In the genomic region with DNA sequence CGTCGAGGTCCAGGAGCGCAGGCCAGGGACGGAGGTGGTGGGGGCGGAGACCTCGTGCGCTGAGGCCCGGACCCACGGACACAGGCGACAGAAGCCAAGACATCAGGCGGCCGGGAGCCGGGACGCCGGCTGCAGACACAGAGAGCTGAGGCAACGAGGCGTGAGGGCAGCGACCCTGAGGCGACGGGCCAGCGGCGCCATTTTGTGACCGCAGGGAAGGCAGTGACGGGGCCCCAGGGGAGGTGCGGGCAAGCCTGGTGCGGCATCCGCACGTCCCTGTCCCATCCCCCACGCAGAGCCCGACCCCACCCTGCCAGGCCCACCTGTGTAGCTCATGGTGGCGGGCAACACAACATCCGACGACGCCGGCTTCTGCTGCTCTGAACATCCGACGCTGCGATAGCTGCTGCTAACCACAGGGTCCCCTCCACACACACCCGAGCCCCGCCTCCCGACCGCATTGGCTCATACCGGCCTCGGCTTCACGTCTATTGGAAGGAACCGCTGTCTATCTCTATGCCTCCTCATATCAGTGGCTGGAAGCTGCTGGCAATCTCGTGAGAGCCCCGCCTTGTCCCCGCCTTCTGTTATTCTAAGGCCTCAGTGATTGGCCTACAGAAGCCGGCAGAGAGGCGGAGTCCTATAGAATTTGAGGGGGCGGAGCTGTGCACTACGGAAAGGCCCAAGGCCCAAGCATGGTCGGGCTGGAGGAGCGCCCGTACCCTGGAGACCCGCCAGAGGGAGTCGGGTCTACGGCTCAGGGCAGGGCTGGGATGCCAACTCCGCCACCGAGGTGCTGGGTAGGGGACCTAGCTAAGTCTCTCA, we compare ENCODE assay signal across 8 cellular contexts. TPM values are rescaled to one million over a fixed set of nuclear protein-coding genes. Genes with fewer than 3 reads are reported as not detected.
DNase-seq lines count a peak whose midpoint lies in the region; ATAC-seq, FAIRE-seq and TF ChIP-seq lines count a peak whose summit lies in the region.

A gene with protein sequence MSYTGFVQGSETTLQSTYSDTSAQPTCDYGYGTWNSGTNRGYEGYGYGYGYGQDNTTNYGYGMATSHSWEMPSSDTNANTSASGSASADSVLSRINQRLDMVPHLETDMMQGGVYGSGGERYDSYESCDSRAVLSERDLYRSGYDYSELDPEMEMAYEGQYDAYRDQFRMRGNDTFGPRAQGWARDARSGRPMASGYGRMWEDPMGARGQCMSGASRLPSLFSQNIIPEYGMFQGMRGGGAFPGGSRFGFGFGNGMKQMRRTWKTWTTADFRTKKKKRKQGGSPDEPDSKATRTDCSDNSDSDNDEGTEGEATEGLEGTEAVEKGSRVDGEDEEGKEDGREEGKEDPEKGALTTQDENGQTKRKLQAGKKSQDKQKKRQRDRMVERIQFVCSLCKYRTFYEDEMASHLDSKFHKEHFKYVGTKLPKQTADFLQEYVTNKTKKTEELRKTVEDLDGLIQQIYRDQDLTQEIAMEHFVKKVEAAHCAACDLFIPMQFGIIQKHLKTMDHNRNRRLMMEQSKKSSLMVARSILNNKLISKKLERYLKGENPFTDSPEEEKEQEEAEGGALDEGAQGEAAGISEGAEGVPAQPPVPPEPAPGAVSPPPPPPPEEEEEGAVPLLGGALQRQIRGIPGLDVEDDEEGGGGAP (minus strand): TSS at position 401 of the 825 bp plus-strand sequence. CDS start 65 bp downstream, at position 336.

- no peak within 1 kb of the TSS for H2AFZ ChIP-seq in H1 (ENCODE audit: low read length)

- H3K9ac ChIP-seq in NT2/D1 (ENCODE audit: insufficient read length, low read depth) (peak within 1 kb of the TSS; percentile 99), H1 (replicated peaks in 1 of 4; ENCODE audit: extremely low read depth in 1 of 4, low read depth in 3 of 4, low read length in 3 of 4) (peak within 1 kb of the TSS; percentile 83 to 99 (median 92))

- TSS peak; percentile 43 for BruUV-seq in Calu3 (replicated peaks; lab: Mats Ljungman, UMichigan)

- peak within 1 kb of the TSS; percentile 97 for H3K4me3 Mint-ChIP-seq in Calu3 (ENCODE audit: low read depth, unreplicated experiment)
- H3K4me3 Mint-ChIP-seq in activated CD8-positive, alpha-beta memory T cell treated with anti-CD3 and anti-CD28 coated beads, Interleukin-2, amount 10 ng/mL, durations not matched to agents 7 days and 5 days: peak within 1 kb of the TSS; percentile 92
- peak within 1 kb of the TSS; percentile 90 for H3K4me3 Mint-ChIP-seq in memory B cell

- H3K9me3 Mint-ChIP-seq in Calu3 (ENCODE audit: low read depth, unreplicated experiment) (no peaks in the 10 kb centered on the region), memory B cell (no peaks in the 10 kb centered on the region)
- H3K9me3 Mint-ChIP-seq in activated CD8-positive, alpha-beta memory T cell treated with anti-CD3 and anti-CD28 coated beads, Interleukin-2, amount 10 ng/mL, durations not matched to agents 7 days and 5 days (ENCODE audit: low read depth): no peaks in the 10 kb centered on the region

- H3K14ac ChIP-seq in H1 (ENCODE audit: insufficient read length): no peak within 1 kb of the TSS

- H3K9me3 ChIP-seq in NT2/D1 (ENCODE audit: insufficient read depth, low read length) (peaks cover 9% of the 10 kb centered on the region; the same call in 1 of the 2 replicates), H1 (ENCODE audit: insufficient read depth in 2 of 2, low read depth in 1 of 2, low read length in 1 of 2) (peaks cover 3 to 4% of the 10 kb centered on the region in 2 experiments; a peak in 1 of 4 replicates)

- peak; percentile 49 for TF ChIP-seq CTCF in Calu3 (IDR thresholded peaks at IDR 0.05; ENCODE audit: unreplicated experiment)
- TF ChIP-seq CTCF in H1 (IDR thresholded peaks at IDR 0.05; ENCODE audit: control extremely low read depth in 1 of 3, insufficient read depth in 1 of 3, low read depth in 1 of 3, low read length in 3 of 3): peak; percentile 82 to 90 (median 89)

- H3K36me3 ChIP-seq in NT2/D1 (ENCODE audit: insufficient read depth, insufficient read length, low read length) (peaks cover 54% of the 10 kb centered on the region), H1 (ENCODE audit: control insufficient read depth in 2 of 4, insufficient read depth in 4 of 4, low read length in 3 of 4) (peaks cover 0 to 20% (median 12%) of the 10 kb centered on the region in 4 experiments; a peak in 5 of 8 replicates)

- H2BK12ac ChIP-seq in H1 (ENCODE audit: low read depth, low read length): 0 out of 2 replicates have a peak within 1 kb of the TSS, but pooled peaks have one; percentile 50

- intact Hi-C loops in Calu3 (cut with micrococcal nuclease; ENCODE audit: unreplicated experiment): loop anchor here (1.0 to 2.0 kb wide), 2 partner anchors 40 to 138 kb away; a partner anchor contains a TSS

- peaks cover 32% of the 10 kb centered on the region for H3K36me3 Mint-ChIP-seq in Calu3 (ENCODE audit: insufficient read depth, unreplicated experiment)
- peaks cover 24% of the 10 kb centered on the region for H3K36me3 Mint-ChIP-seq in activated CD8-positive, alpha-beta memory T cell treated with anti-CD3 and anti-CD28 coated beads, Interleukin-2, amount 10 ng/mL, durations not matched to agents 7 days and 5 days
- peaks cover 9% of the 10 kb centered on the region for H3K36me3 Mint-ChIP-seq in memory B cell

- 1% methylated on average over 54 of the region's 61 CpGs; no CpG with 5 or more reads in 1 of the 2 experiments for WGBS in H1 (ENCODE audit: extremely low coverage in 1 of 2, insufficient coverage in 1 of 2, insufficient read length in 1 of 2, insufficient replicate concordance in 2 of 2, low coverage in 1 of 2, low lambda C conversion rate in 2 of 2, missing lambda C conversion rate in 1 of 2), 2 experiments

- CTCF ChIA-PET in Calu3 (lab: Charles Lee) (interaction anchor here (0.6 to 2.1 kb wide), 8 partner anchors 14 to 327 kb away, joined by 3 to 35 read pairs (median 3); a partner anchor contains a TSS), H1 (lab: Charles Lee; ENCODE audit: partially characterized antibody) (interaction anchor here (0.7 to 5.1 kb wide), 31 partner anchors 8 to 321 kb away, joined by 3 to 48 read pairs (median 4); a partner anchor contains a TSS)
- CTCF ChIA-PET in activated CD8-positive, alpha-beta memory T cell treated with anti-CD3 and anti-CD28 coated beads, Interleukin-2, amount 10 ng/mL, durations not matched to agents 7 days and 5 days (lab: Charles Lee): interaction anchor here (0.6 to 7.6 kb wide), 43 partner anchors 9 to 846 kb away, joined by 3 to 198 read pairs (median 5); a partner anchor contains a TSS

- peak within 1 kb of the TSS; percentile 96 for H3K27ac Mint-ChIP-seq in Calu3 (ENCODE audit: unreplicated experiment)
- peak within 1 kb of the TSS; percentile 94 for H3K27ac Mint-ChIP-seq in activated CD8-positive, alpha-beta memory T cell treated with anti-CD3 and anti-CD28 coated beads, Interleukin-2, amount 10 ng/mL, durations not matched to agents 7 days and 5 days
- peak within 1 kb of the TSS; percentile 97 for H3K27ac Mint-ChIP-seq in memory B cell

- DNase-seq in Calu3 (peak; percentile 94), HUDEP-2 (lab: John Stamatoyannopoulos, UW; ENCODE audit: unreplicated experiment in 76 of 76) (peak; percentile 99 to 100 (median 100)), NT2/D1 (ENCODE audit: low read depth, low spot score) (peak; percentile 100), H1 (ENCODE audit: low read depth in 1 of 2, low spot score in 2 of 2) (peak; percentile 96 to 99), memory B cell (ENCODE audit: low spot score in 2 of 2) (peak; percentile 93 to 97)
- peak; percentile 100 for DNase-seq in activated CD8-positive, alpha-beta memory T cell treated with anti-CD3 and anti-CD28 coated beads, Interleukin-2, amount 10 ng/mL, durations not matched to agents 7 days and 5 days
- peak; percentile 96 for DNase-seq in stimulated activated CD8-positive, alpha-beta memory T cell treated with anti-CD3 and anti-CD28 coated beads, Interleukin-12 subunit alpha, Interleukin-12 subunit beta, amount 100 ng/mL, for 24 hours (ENCODE audit: extremely low read depth)

- ATAC-seq in GM21381 (IDR thresholded peaks at IDR 0.05; ENCODE audit: unreplicated experiment) (peak; percentile 91), memory B cell (ENCODE audit: low read depth) (peak; percentile 88)
- peak; percentile 98 for ATAC-seq in activated CD8-positive, alpha-beta memory T cell treated with anti-CD3 and anti-CD28 coated beads, Interleukin-2, amount 10 ng/mL, durations not matched to agents 7 days and 5 days

- peaks cover 14% of the 10 kb centered on the region for H3K4me1 Mint-ChIP-seq in Calu3 (ENCODE audit: low read depth, unreplicated experiment)
- H3K4me1 Mint-ChIP-seq in activated CD8-positive, alpha-beta memory T cell treated with anti-CD3 and anti-CD28 coated beads, Interleukin-2, amount 10 ng/mL, durations not matched to agents 7 days and 5 days: peaks cover 36% of the 10 kb centered on the region
- H3K4me1 Mint-ChIP-seq in memory B cell: peaks cover 29% of the 10 kb centered on the region

- POLR2A ChIA-PET in H1 (lab: Charles Lee; ENCODE audit: partially characterized antibody): interaction anchor here (0.6 to 6.1 kb wide), 44 partner anchors 9 to 1036 kb away, joined by 3 to 71 read pairs (median 4); a partner anchor contains a TSS

- peak within 1 kb of the TSS; percentile 95; the same call in 1 of the 2 replicates for H2BK15ac ChIP-seq in H1 (ENCODE audit: low read length)

- H3K27ac ChIP-seq in H1 (ENCODE audit: low read depth, low read length): peak within 1 kb of the TSS; percentile 97

- H3K23ac ChIP-seq in H1 (ENCODE audit: insufficient read length): no peak within 1 kb of the TSS

- peaks cover 5% of the 10 kb centered on the region for H3K79me1 ChIP-seq in H1 (ENCODE audit: low read depth, low read length)

- peaks cover 34 to 48% of the 10 kb centered on the region in 2 experiments for H3K79me2 ChIP-seq in H1 (ENCODE audit: control insufficient read depth in 1 of 2, insufficient read depth in 2 of 2, low read length in 2 of 2)

- H2BK20ac ChIP-seq in H1 (ENCODE audit: low read length): no peak within 1 kb of the TSS

- peak within 1 kb of the TSS; percentile 76 to 97 for H3K4me2 ChIP-seq in H1 (ENCODE audit: insufficient read depth in 1 of 2, low read depth in 2 of 2, low read length in 2 of 2)

- peak; percentile 93 to 98 for TF ChIP-seq POLR2A in H1 (IDR thresholded peaks at IDR 0.05; ENCODE audit: control extremely low read depth in 1 of 2, low read depth in 2 of 2, low read length in 2 of 2)

- H2BK5ac ChIP-seq in H1 (ENCODE audit: low read depth, low read length): peak within 1 kb of the TSS; percentile 97

- no peak within 1 kb of the TSS for H2BK120ac ChIP-seq in H1 (replicated peaks; ENCODE audit: low read depth, low read length)

- no peaks in the 10 kb centered on the region for H3K27me3 Mint-ChIP-seq in Calu3 (ENCODE audit: unreplicated experiment)
- no peaks in the 10 kb centered on the region for H3K27me3 Mint-ChIP-seq in activated CD8-positive, alpha-beta memory T cell treated with anti-CD3 and anti-CD28 coated beads, Interleukin-2, amount 10 ng/mL, durations not matched to agents 7 days and 5 days
- H3K27me3 Mint-ChIP-seq in memory B cell: no peaks in the 10 kb centered on the region

- peak within 1 kb of the TSS; percentile 99 for H4K91ac ChIP-seq in H1 (replicated peaks; ENCODE audit: insufficient read length, low read length)

- H3K27me3 ChIP-seq in NT2/D1 (ENCODE audit: insufficient read depth, insufficient read length) (no peaks in the 10 kb centered on the region), H1 (replicated peaks in 1 of 4; ENCODE audit: control insufficient read depth in 3 of 4, extremely low read depth in 1 of 4, insufficient read depth in 3 of 4, low read length in 3 of 4) (no peaks in the 10 kb centered on the region)

- TF ChIP-seq RAD21 in H1 (IDR thresholded peaks at IDR 0.05 in 1 of 2, conservative IDR thresholded peaks at IDR 0.05 in 1 of 2; ENCODE audit: low read depth in 2 of 2, low read length in 2 of 2): peak; percentile 78 to 81

- FAIRE-seq in H1 (lab: Jason Lieb, UNC): peak; percentile 74

- TF ChIP-seq EP300 in H1 (IDR thresholded peaks at IDR 0.05; ENCODE audit: borderline replicate concordance in 1 of 2, low read depth in 2 of 2, low read length in 2 of 2): peak in 1 of 2 experiments; percentile 11; a peak in 1 of 3 replicates

- peak within 1 kb of the TSS; percentile 97; the same call in 1 of the 2 replicates for H4K8ac ChIP-seq in H1 (ENCODE audit: extremely low read depth, insufficient read depth, low read length)

- H3K4me1 ChIP-seq in NT2/D1 (ENCODE audit: insufficient read depth, insufficient read length) (peaks cover 8% of the 10 kb centered on the region), H1 (replicated peaks in 1 of 4; ENCODE audit: control insufficient read depth in 3 of 4, insufficient read depth in 4 of 4, low read length in 3 of 4) (peaks cover 0 to 4% (median 3%) of the 10 kb centered on the region in 4 experiments; a peak in 5 of 7 replicates)

- H4K20me1 ChIP-seq in H1 (replicated peaks in 1 of 2; ENCODE audit: control insufficient read depth in 1 of 2, insufficient read depth in 2 of 2, low read length in 2 of 2): peaks cover 5 to 8% of the 10 kb centered on the region in 2 experiments

- H4K5ac ChIP-seq in H1 (ENCODE audit: insufficient read length, low read depth, low read length): peak within 1 kb of the TSS; percentile 82

- H3K4me3 ChIP-seq in NT2/D1 (ENCODE audit: insufficient read length, low read depth) (peak within 1 kb of the TSS; percentile 98), H1 (ENCODE audit: extremely low read depth in 1 of 4, insufficient read depth in 2 of 4, low read depth in 3 of 4, low read length in 4 of 4) (peak within 1 kb of the TSS; percentile 85 to 98 (median 96))

- H3K56ac ChIP-seq in H1 (replicated peaks; ENCODE audit: insufficient read length, low read depth, low read length): peak within 1 kb of the TSS; percentile 89

- H2AK5ac ChIP-seq in H1 (ENCODE audit: low read depth, low read length): no peak within 1 kb of the TSS

- H3K23me2 ChIP-seq in H1 (ENCODE audit: low read depth, low read length): peaks cover 4% of the 10 kb centered on the region; the same call in 1 of the 2 replicates

- peak within 1 kb of the TSS; percentile 80 for H3K4ac ChIP-seq in H1 (replicated peaks; ENCODE audit: insufficient read length, low read depth, low read length)

- H3K18ac ChIP-seq in H1 (ENCODE audit: extremely low read depth, low read length): peak within 1 kb of the TSS; percentile 95

RNA-seq across cellular contexts. Expression of the gene that starts here (rescaled TPM):
- 94.0 and 96.8 TPM in 2 replicates for total RNA-seq in Calu3 (2022)
- total RNA-seq in activated CD8-positive, alpha-beta memory T cell treated with anti-CD3 and anti-CD28 coated beads, Interleukin-2, amount 10 ng/mL, durations not matched to agents 7 days and 5 days: 100 to 1,000 TPM; 105 to 116 TPM
- total RNA-seq in H1 (2021; fragmentation: NEBNext Ultra II Directional; extraction: Animal tissue kit (Norgen Biotek cat#: 25700)): 127 and 138 TPM in 2 replicates
- polyA plus RNA-seq in H1 (2011; rRNA removed): 75.1 and 149 TPM in 2 replicates
- polyA plus RNA-seq in H1 (2011; cell fraction: cytosol; rRNA removed): 130 TPM
- polyA plus RNA-seq in H1 (2011; cell fraction: nucleus; rRNA removed): 1,038 TPM
- 104 to 148 TPM (median 127 TPM) in 4 replicates for polyA plus RNA-seq in H1 (2012, experiment 1 of 2)
- 45.6 TPM for polyA plus RNA-seq in H1 (2012, experiment 2 of 2)
- 108 TPM for polyA plus RNA-seq in H1 (2013, experiment 1 of 2)
- polyA plus RNA-seq in H1 (2013, experiment 2 of 2): 92.0 TPM
- polyA minus RNA-seq in H1 (2011; rRNA and poly(A)+ RNA removed): 112 and 116 TPM in 2 replicates
- polyA minus RNA-seq in H1 (2011; cell fraction: cytosol; rRNA and poly(A)+ RNA removed): 69.8 TPM
- polyA minus RNA-seq in H1 (2011; cell fraction: nucleus; rRNA and poly(A)+ RNA removed): 218 TPM

Comparison
In these comparisons a context has a peak if more than half of its experiments do, and no peak if none do; other contexts are left out.
1. Peak in every context shown above with its lines: DNase-seq, ATAC-seq, H3K4me3 ChIP-seq and H3K27ac ChIP-seq.